9 cellular contexts compared by ENCODE assay signal in genomic region chr4:1777822-1778641, GRCh38. TPM values are rescaled to one million over a fixed set of nuclear protein-coding genes. Genes with fewer than 3 reads are reported as not detected.
DNase-seq lines count a peak whose midpoint lies in the region; ATAC-seq and TF ChIP-seq lines count a peak whose summit lies in the region.
"Had no signal": no experiment of that assay in that cellular context is flagged by ENCODE, and none has a peak within 500 bp of the region (broad histone marks: within the 10 kb centered on the region; RNA-seq: fewer than 3 reads in every experiment).

No MANE protein-coding gene starts in this region.

- DNase-seq in AG20443 (ENCODE audit: low spot score) (peak; percentile 81), dedifferentiated amniotic fluid mesenchymal stem cell (ENCODE audit: extremely low spot score) (peak; percentile 28), medulla oblongata (ENCODE audit: extremely low spot score) (peak; percentile 63), Karpas-422 (no peak), mucosa of gallbladder (ENCODE audit: low spot score) (no peak), left ventricle myocardium superior (no peak)
- DNase-seq in activated effector memory CD4-positive, alpha-beta T cell treated with Interleukin-2 at 50 U/mL for 16 hours: no peak
- DNase-seq: activated CD4-positive, alpha-beta T cell treated with anti-CD3 and anti-CD28 coated beads, Interleukin-2, amount 50 U/mL, for 48 hours had no signal

- peaks cover 17% of the 10 kb centered on the region for H3K4me1 ChIP-seq in Karpas-422 (ENCODE audit: low read length)

- H3K36me3 ChIP-seq in Karpas-422 (ENCODE audit: insufficient read depth, low read length): no peaks in the 10 kb centered on the region

- TF ChIP-seq RAD21 in Ishikawa (IDR thresholded peaks at IDR 0.05; ENCODE audit: low read depth): no peak

- H3K9me2 ChIP-seq in Karpas-422 (replicated peaks; ENCODE audit: insufficient read depth, low read length): no peaks in the 10 kb centered on the region

- H3K27me3 ChIP-seq in Karpas-422 (ENCODE audit: low read length): no peaks in the 10 kb centered on the region

- H4K20me1 ChIP-seq in Karpas-422 (ENCODE audit: insufficient read depth, low read depth, low read length): peaks cover 4% of the 10 kb centered on the region; the same call in 1 of the 2 replicates

- H3K79me2 ChIP-seq in Karpas-422 (ENCODE audit: low read length): no peaks in the 10 kb centered on the region

- H3K9me3 ChIP-seq in Karpas-422 (ENCODE audit: low read length): no peaks in the 10 kb centered on the region

- intact Hi-C loops in left ventricle myocardium superior (cut with micrococcal nuclease): no loop called here

- no peak overlapping the region for H3K4me3 ChIP-seq in Karpas-422 (ENCODE audit: low read length)

- no peak overlapping the region for H3K9ac ChIP-seq in Karpas-422 (ENCODE audit: low read length)

- no peak overlapping the region for H2AFZ ChIP-seq in Karpas-422 (ENCODE audit: low read length)

- no peak overlapping the region for H3K27ac ChIP-seq in Karpas-422 (ENCODE audit: low read length)

- no peak for ATAC-seq in left ventricle myocardium superior

- H3K4me2 ChIP-seq in Karpas-422 (ENCODE audit: low read depth, low read length, poor library complexity, severe bottlenecking): no peak overlapping the region

- TF ChIP-seq EP300 in Ishikawa (IDR thresholded peaks at IDR 0.05; ENCODE audit: borderline replicate concordance): no peak

TF ChIP-seq in Ishikawa, 13 proteins besides CTCF, POLR2A, EP300 and RAD21:
- TF ChIP-seq NFIC (IDR thresholded peaks at IDR 0.05) (no peak), USF1 (IDR thresholded peaks at IDR 0.05) (no peak), TEAD4 (IDR thresholded peaks at IDR 0.05) (peak; percentile 82), TCF12 (IDR thresholded peaks at IDR 0.05; ENCODE audit: low read depth) (no peak), REST (IDR thresholded peaks at IDR 0.05; ENCODE audit: low read depth) (no peak), ZBTB7A (IDR thresholded peaks at IDR 0.05; ENCODE audit: low read depth) (peak; percentile 96), FOXM1 (IDR thresholded peaks at IDR 0.05; ENCODE audit: borderline replicate concordance, low read depth) (no peak)

RNA-seq across cellular contexts. Expression of gene FGFR3, which starts 15.1 kb away (rescaled TPM):
- not detected in 2 replicates for total RNA-seq in Karpas-422 (2014; rRNA removed; shearing (Covaris generic); ENCODE audit: low replicate concordance)
- total RNA-seq in mucosa of gallbladder: 104 TPM
- total RNA-seq in left ventricle myocardium superior: 1.7 TPM

RNA-seq across cellular contexts. Expression of gene TACC3, which starts 56.7 kb away (rescaled TPM):
- 22.0 and 37.6 TPM in 2 replicates for total RNA-seq in Karpas-422 (2014; rRNA removed; shearing (Covaris generic); ENCODE audit: low replicate concordance)
- total RNA-seq in mucosa of gallbladder (16.2 TPM), left ventricle myocardium superior (6.4 TPM)

RNA-seq across cellular contexts. Expression of gene TMEM129, which starts 56.9 kb away (rescaled TPM):
- total RNA-seq in Karpas-422 (2014; rRNA removed; shearing (Covaris generic); ENCODE audit: low replicate concordance): 21.8 and 39.4 TPM in 2 replicates
- total RNA-seq in mucosa of gallbladder (60.5 TPM), left ventricle myocardium superior (31.2 TPM)

Comparison
In these comparisons a context has a peak if more than half of its experiments do, and no peak if none do; other contexts are left out.
1. DNase-seq: peak in AG20443 (single experiment), dedifferentiated amniotic fluid mesenchymal stem cell (single experiment) and medulla oblongata (single experiment); none in Karpas-422 (single experiment), mucosa of gallbladder (single experiment), activated effector memory CD4-positive, alpha-beta T cell treated with Interleukin-2 at 50 U/mL for 16 hours (single experiment) and left ventricle myocardium superior (single experiment).
2. RNA of gene FGFR3, which starts 15.1 kb away (total RNA-seq): 104 TPM in mucosa of gallbladder (single experiment); 1.7 TPM in left ventricle myocardium superior (single experiment) and not detected in Karpas-422; every median in the first group is over 10 times any median in the second.